In the genomic region with DNA sequence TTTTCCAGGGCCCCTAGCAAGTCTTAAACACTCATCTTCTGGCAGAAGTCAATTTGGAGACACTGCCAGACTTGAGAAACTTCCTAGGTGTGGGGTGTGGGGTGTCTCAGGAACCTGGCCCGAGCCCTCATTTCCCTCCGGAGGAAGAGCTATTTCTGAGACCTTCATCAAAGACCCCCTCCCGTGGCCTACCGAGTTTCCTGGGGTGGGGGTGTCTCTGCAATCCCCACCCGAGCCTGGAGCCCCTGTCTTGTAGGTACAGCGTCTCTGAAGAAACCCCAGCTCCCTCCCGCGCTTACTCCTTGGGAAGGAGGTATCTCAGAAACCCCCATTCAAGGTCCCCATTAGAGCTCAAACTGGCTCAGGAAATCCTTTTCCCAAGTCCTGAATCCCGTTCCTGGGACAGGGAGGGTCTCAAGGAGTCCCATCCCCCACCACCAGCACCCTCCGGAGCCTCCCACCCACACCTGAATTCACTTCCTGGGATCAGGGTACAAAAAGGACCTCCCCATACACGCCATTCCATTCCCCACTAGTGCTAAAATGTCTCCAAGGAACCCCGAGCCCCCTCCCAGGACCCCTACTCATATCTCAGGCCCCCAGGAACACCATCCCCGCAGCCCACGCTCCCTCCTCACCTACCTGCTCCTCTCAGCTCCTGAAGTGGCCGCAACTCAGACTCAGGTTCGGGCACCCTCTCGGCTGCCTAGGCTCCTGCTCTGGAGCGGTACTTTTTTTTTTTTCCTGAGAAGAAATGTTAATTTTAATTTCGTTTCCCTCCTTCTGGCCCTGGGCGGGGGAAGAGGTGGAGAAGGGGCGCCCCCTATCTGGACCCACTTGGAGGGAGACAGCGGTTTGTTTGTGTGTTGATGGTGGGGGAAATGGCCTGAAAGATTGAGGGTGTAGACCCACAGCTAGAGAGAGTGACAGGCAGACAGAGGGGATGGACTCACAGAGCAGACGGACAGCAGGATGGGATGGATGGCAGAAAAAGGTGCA, we compare ENCODE assay signal across 8 cellular contexts. TPM values are rescaled to one million over a fixed set of nuclear protein-coding genes. Genes with fewer than 3 reads are reported as not detected.
DNase-seq lines count a peak whose midpoint lies in the region; ATAC-seq lines count a peak whose summit lies in the region.

No MANE protein-coding gene starts in this region.

- H3K4me1 Mint-ChIP-seq in activated T-cell treated with anti-CD3 and anti-CD28 coated beads, Interleukin-2, amount 50 U/mL, for 4 hours (ENCODE audit: low read depth): peaks cover 22% of the 10 kb centered on the region
- peaks cover 23 to 46% of the 10 kb centered on the region in 2 donors for H3K4me1 Mint-ChIP-seq in stimulated activated naive B cell treated with anti-CD40 and anti-IgM and Interleukin-4, amounts not matched to agents 10 μg/mL and 1 μg/mL and 100 μg/mL, for 72 hours

- ATAC-seq in activated T-cell treated with anti-CD3 and anti-CD28 coated beads, Interleukin-2, amount 50 U/mL, for 4 hours: peak; percentile 49 to 50
- peak; percentile 56 to 67 for ATAC-seq in stimulated activated naive B cell treated with anti-CD40 and anti-IgM and Interleukin-4, amounts not matched to agents 10 μg/mL and 1 μg/mL and 100 μg/mL, for 72 hours (replicated peaks)
- no peak for ATAC-seq in HG03342 (IDR thresholded peaks at IDR 0.05; ENCODE audit: unreplicated experiment)

- H3K4me3 ChIP-seq in Jurkat, Clone E6-1 (ENCODE audit: low read length): peak overlapping the region; percentile 69
- H3K4me3 ChIP-seq in iPS-18c (ENCODE audit: insufficient read depth, low read depth, low read length): peak overlapping the region; percentile 57

- H3K27me3 Mint-ChIP-seq in activated T-cell treated with anti-CD3 and anti-CD28 coated beads, Interleukin-2, amount 50 U/mL, for 4 hours (ENCODE audit: low read depth): no peaks in the 10 kb centered on the region
- peaks cover 0 to 7% of the 10 kb centered on the region in 2 donors for H3K27me3 Mint-ChIP-seq in stimulated activated naive B cell treated with anti-CD40 and anti-IgM and Interleukin-4, amounts not matched to agents 10 μg/mL and 1 μg/mL and 100 μg/mL, for 72 hours

- peaks cover 19% of the 10 kb centered on the region for H3K36me3 Mint-ChIP-seq in activated T-cell treated with anti-CD3 and anti-CD28 coated beads, Interleukin-2, amount 50 U/mL, for 4 hours (ENCODE audit: insufficient read depth)
- peaks cover 25 to 30% of the 10 kb centered on the region in 2 donors for H3K36me3 Mint-ChIP-seq in stimulated activated naive B cell treated with anti-CD40 and anti-IgM and Interleukin-4, amounts not matched to agents 10 μg/mL and 1 μg/mL and 100 μg/mL, for 72 hours

- no peaks in the 10 kb centered on the region for H3K9me3 Mint-ChIP-seq in activated T-cell treated with anti-CD3 and anti-CD28 coated beads, Interleukin-2, amount 50 U/mL, for 4 hours
- no peaks in the 10 kb centered on the region for H3K9me3 Mint-ChIP-seq in stimulated activated naive B cell treated with anti-CD40 and anti-IgM and Interleukin-4, amounts not matched to agents 10 μg/mL and 1 μg/mL and 100 μg/mL, for 72 hours

- peak overlapping the region; percentile 93 for H3K27ac Mint-ChIP-seq in stimulated activated naive B cell treated with anti-CD40 and anti-IgM and Interleukin-4, amounts not matched to agents 10 μg/mL and 1 μg/mL and 100 μg/mL, for 72 hours

- DNase-seq in Jurkat, Clone E6-1 (ENCODE audit: low read depth, low spot score): no peak
- peak; percentile 41 for DNase-seq in activated T-cell treated with anti-CD3 and anti-CD28 coated beads, Interleukin-2, amount 50 U/mL, for 4 hours
- peak; percentile 14 for DNase-seq in stimulated activated naive B cell treated with anti-CD40 and anti-IgM and Interleukin-4, amounts not matched to agents 10 μg/mL and 1 μg/mL and 100 μg/mL, for 72 hours
- DNase-seq in putamen (ENCODE audit: low spot score): no peak
- no peak for DNase-seq in NCI-H2107 (lab: John Stamatoyannopoulos, UW)

- H3K9ac ChIP-seq in ES-I3 (ENCODE audit: low read depth, low read length): peak overlapping the region; percentile 80

- no peaks in the 10 kb centered on the region for H3K36me3 ChIP-seq in ES-I3 (ENCODE audit: insufficient read depth, low read length)

- H3K4me1 ChIP-seq in ES-I3 (ENCODE audit: insufficient read depth, low read length): peaks cover 19% of the 10 kb centered on the region

- peak overlapping the region; percentile 97 for H3K4me3 Mint-ChIP-seq in activated T-cell treated with anti-CD3 and anti-CD28 coated beads, Interleukin-2, amount 50 U/mL, for 4 hours
- H3K4me3 Mint-ChIP-seq in stimulated activated naive B cell treated with anti-CD40 and anti-IgM and Interleukin-4, amounts not matched to agents 10 μg/mL and 1 μg/mL and 100 μg/mL, for 72 hours: peak overlapping the region; percentile 88 to 95

- H3K9me3 ChIP-seq in ES-I3 (ENCODE audit: control insufficient read depth, insufficient read depth, low read length) (no peaks in the 10 kb centered on the region), iPS-18c (ENCODE audit: control insufficient read depth, insufficient read depth, low read length) (peaks cover 3% of the 10 kb centered on the region)

RNA-seq across cellular contexts. Expression of a gene that starts 1.1 kb away (rescaled TPM):
- 39.7 TPM for polyA plus RNA-seq in Jurkat, Clone E6-1 (2012; ENCODE audit: insufficient read depth, insufficient read length)
- total RNA-seq in activated T-cell treated with anti-CD3 and anti-CD28 coated beads, Interleukin-2, amount 50 U/mL, for 4 hours: 100 to 1,000 TPM; 247 to 282 (median 271) TPM

RNA-seq across cellular contexts. Expression of a gene that starts 7.0 kb away (rescaled TPM):
- 95.2 TPM for polyA plus RNA-seq in Jurkat, Clone E6-1 (2012; ENCODE audit: insufficient read depth, insufficient read length)
- total RNA-seq in activated T-cell treated with anti-CD3 and anti-CD28 coated beads, Interleukin-2, amount 50 U/mL, for 4 hours: 100 to 1,000 TPM; 130 to 147 (median 134) TPM

RNA-seq across cellular contexts. Expression of a gene that starts 39.8 kb away (rescaled TPM):
- polyA plus RNA-seq in Jurkat, Clone E6-1 (2012; ENCODE audit: insufficient read depth, insufficient read length): 11.1 TPM
- 1 to 10 TPM; 7.5 to 10.0 (median 9.4) TPM for total RNA-seq in activated T-cell treated with anti-CD3 and anti-CD28 coated beads, Interleukin-2, amount 50 U/mL, for 4 hours

RNA-seq across cellular contexts. Expression of a gene that starts 52.6 kb away (rescaled TPM):
- polyA plus RNA-seq in Jurkat, Clone E6-1 (2012; ENCODE audit: insufficient read depth, insufficient read length): 200 TPM
- total RNA-seq in activated T-cell treated with anti-CD3 and anti-CD28 coated beads, Interleukin-2, amount 50 U/mL, for 4 hours: 100 to 1,000 TPM in 2 of 3 donors, 10 to 100 TPM in 1; 87.0 to 113 (median 106) TPM

RNA-seq across cellular contexts. Expression of a gene that starts 57.2 kb away (rescaled TPM):
- not detected for polyA plus RNA-seq in Jurkat, Clone E6-1 (2012; ENCODE audit: insufficient read depth, insufficient read length)
- total RNA-seq in activated T-cell treated with anti-CD3 and anti-CD28 coated beads, Interleukin-2, amount 50 U/mL, for 4 hours: not detected

Comparison
In these comparisons a context has a peak if more than half of its experiments do, and no peak if none do; other contexts are left out.
1. DNase-seq: peak in activated T-cell treated with anti-CD3 and anti-CD28 coated beads, Interleukin-2, amount 50 U/mL, for 4 hours (single experiment) and stimulated activated naive B cell treated with anti-CD40 and anti-IgM and Interleukin-4, amounts not matched to agents 10 μg/mL and 1 μg/mL and 100 μg/mL, for 72 hours (single experiment); none in Jurkat, Clone E6-1 (single experiment), putamen (single experiment) and NCI-H2107 (single experiment).